1 cellular context compared by ENCODE assay signal in the genomic region with DNA sequence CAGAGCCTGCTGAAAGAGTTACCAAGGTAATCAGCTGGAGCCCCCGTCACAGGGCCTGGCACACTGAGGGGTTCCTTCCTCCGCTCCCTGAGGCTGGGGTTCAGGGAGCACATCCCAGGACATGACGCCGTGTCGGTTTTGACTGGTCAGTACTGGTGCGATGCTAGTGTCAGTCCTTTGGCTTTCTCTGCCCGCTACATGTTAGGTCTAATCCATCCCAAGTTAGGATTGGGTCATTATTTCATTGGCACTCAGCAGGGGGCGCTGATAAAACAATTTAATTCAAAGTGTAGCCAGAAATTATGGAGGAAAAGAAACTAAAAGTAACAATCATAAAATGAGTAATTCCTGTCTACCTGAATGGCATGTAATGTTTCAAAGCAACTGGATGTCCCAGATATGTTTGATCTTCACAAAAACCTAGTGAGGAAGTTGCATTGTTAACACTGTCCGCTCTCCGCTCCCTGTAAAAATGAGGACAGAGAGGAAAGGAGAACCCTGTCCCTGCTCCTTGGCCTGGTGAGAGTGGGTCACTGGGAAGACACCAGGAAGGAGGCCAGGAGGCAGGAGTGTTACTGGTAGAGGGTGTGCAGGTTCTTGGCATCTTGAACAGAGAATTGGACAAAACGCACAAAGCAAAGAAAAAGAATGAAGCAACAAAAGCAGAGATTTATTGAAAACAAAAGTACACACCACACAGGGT.
A peak's percentile ranks its signal among the peaks of the same experiment; 100 is the strongest.
TF ChIP-seq lines count a peak whose summit lies in the region.

No MANE protein-coding gene starts in this region.

TF ChIP-seq in K562, 482 proteins besides CTCF, POLR2A, EP300 and RAD21:
- peak; percentile 50; the same call in 1 of the 2 replicates for TF ChIP-seq ZNF592 (IDR thresholded peaks at IDR 0.05)
- peak; percentile 31; the same call in 1 of the 2 replicates for TF ChIP-seq NBN (IDR thresholded peaks at IDR 0.05; ENCODE audit: low read depth)
- 0 out of 2 replicates have a peak, but pooled peaks have one; percentile 24 for TF ChIP-seq JUND (IDR thresholded peaks at IDR 0.05; ENCODE audit: borderline replicate concordance, low read depth, low read length)
- TF ChIP-seq JUND (tag; IDR thresholded peaks at IDR 0.05; ENCODE audit: borderline replicate concordance, low read depth, low read length), result no peak; the same call in 2 of the 3 replicates
- TF ChIP-seq SMC3 (conservative IDR thresholded peaks at IDR 0.05; ENCODE audit: insufficient read depth, low read depth, low read length), result peak; percentile 60
- TF ChIP-seq SAFB2 (IDR thresholded peaks at IDR 0.05; ENCODE audit: borderline replicate concordance, low read depth, low read length, severe bottlenecking), result no peak
- TF ChIP-seq ARID3A (IDR thresholded peaks at IDR 0.05; ENCODE audit: borderline replicate concordance, low read depth, low read length), result peak; percentile 50; the same call in 1 of the 2 replicates
